ENCODE assay signal across 26 cellular contexts in the genomic region with DNA sequence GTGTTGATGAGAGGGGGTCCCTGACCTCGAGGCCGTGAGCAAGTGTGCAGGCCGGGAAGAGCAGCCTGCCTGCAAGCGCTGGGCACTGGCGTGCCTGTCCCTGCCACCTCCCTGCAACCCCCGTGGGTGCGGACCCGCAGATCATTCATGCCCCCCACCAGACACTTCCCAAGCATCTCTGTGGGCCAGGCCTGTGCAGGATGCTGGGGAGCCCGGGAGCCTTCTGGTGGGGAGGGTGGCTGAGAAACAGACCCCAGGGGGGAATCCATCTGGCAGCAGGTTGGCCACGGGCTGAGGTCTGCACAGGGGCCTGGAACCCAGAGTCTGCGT. TPM values are rescaled to one million over a fixed set of nuclear protein-coding genes. Genes with fewer than 3 reads are reported as not detected.
"Had no signal": no experiment of that assay in that cellular context is flagged by ENCODE, and none has a peak within 500 bp of the region (broad histone marks: within the 10 kb centered on the region; RNA-seq: fewer than 3 reads in every experiment).

No MANE protein-coding gene starts in this region.

- H3K27me3 Mint-ChIP-seq: activated naive CD8-positive, alpha-beta T cell; activated T-cell treated with anti-CD3 and anti-CD28 coated beads, Interleukin-2, amount 50 U/mL, for 24 hours; dendritic cell treated with granulocyte-macrophage colony-stimulating factor and Interleukin-4, amounts not matched to agents 40 ng/mL and 50 ng/mL, for 4 days; naive thymus-derived CD8-positive, alpha-beta T cell; stimulated activated memory B cell treated with anti-CD40 and anti-IgM and Interleukin-4, amounts not matched to agents 10 μg/mL and 1 μg/mL and 100 μg/mL, for 72 hours had no signal

- DNase-seq: activated CD8-positive, alpha-beta memory T cell treated with anti-CD3 and anti-CD28 coated beads for 24 hours; activated CD8-positive, alpha-beta memory T cell treated with anti-CD3 and anti-CD28 coated beads, Interleukin-2, amount 50 U/mL, for 4 hours; activated naive CD4-positive, alpha-beta T cell; activated T-cell treated with anti-CD3 and anti-CD28 coated beads, Interleukin-2, amount 50 U/mL, for 24 hours; effector CD8-positive, alpha-beta T cell; erythroblast; foreskin keratinocyte; immature natural killer cell; mammary epithelial cell; naive thymus-derived CD8-positive, alpha-beta T cell; sigmoid colon; stimulated activated CD4-positive, alpha-beta T cell treated with anti-CD3 and anti-CD28 coated beads, Interleukin-15, amount 100 ng/mL, for 24 hours; T1000 had no signal

- H3K27ac Mint-ChIP-seq: activated naive CD8-positive, alpha-beta T cell; activated T-cell treated with anti-CD3 and anti-CD28 coated beads, Interleukin-2, amount 50 U/mL, for 24 hours; activated T-helper 2 cell treated with anti-CD3 and anti-CD28 coated beads, Interferon-gamma antibody, Interleukin-2, Interleukin-4, amounts not matched to agents 10 μg/mL and 5 μg/mL and 100 μg/mL, durations not matched to agents 14 hours and 24 hours and 36 hours; dendritic cell treated with granulocyte-macrophage colony-stimulating factor and Interleukin-4, amounts not matched to agents 40 ng/mL and 50 ng/mL, for 4 days; immature natural killer cell; mesothelial cell of epicardium; naive thymus-derived CD8-positive, alpha-beta T cell; stimulated activated memory B cell treated with anti-CD40 and anti-IgM and Interleukin-4, amounts not matched to agents 10 μg/mL and 1 μg/mL and 100 μg/mL, for 72 hours; T-helper 1 cell treated with Interleukin-12 subunit alpha and Interleukin-12 subunit beta and Interleukin-4 antibody, amounts not matched to agents 30 μg/mL and 1 μg/mL, for 36 hours; WTC11 had no signal

- H3K4me2 ChIP-seq: smooth muscle cell had no signal

- H3K4me1 ChIP-seq: adrenal gland, foreskin keratinocyte, sigmoid colon had no signal

- H3K9me3 Mint-ChIP-seq: activated T-cell treated with anti-CD3 and anti-CD28 coated beads, Interleukin-2, amount 50 U/mL, for 24 hours; activated T-helper 2 cell treated with anti-CD3 and anti-CD28 coated beads, Interferon-gamma antibody, Interleukin-2, Interleukin-4, amounts not matched to agents 10 μg/mL and 5 μg/mL and 100 μg/mL, durations not matched to agents 14 hours and 24 hours and 36 hours; dendritic cell treated with granulocyte-macrophage colony-stimulating factor and Interleukin-4, amounts not matched to agents 40 ng/mL and 50 ng/mL, for 4 days; immature natural killer cell; mesothelial cell of epicardium; naive thymus-derived CD8-positive, alpha-beta T cell; stimulated activated memory B cell treated with anti-CD40 and anti-IgM and Interleukin-4, amounts not matched to agents 10 μg/mL and 1 μg/mL and 100 μg/mL, for 72 hours; T-helper 1 cell treated with Interleukin-12 subunit alpha and Interleukin-12 subunit beta and Interleukin-4 antibody, amounts not matched to agents 30 μg/mL and 1 μg/mL, for 36 hours; WTC11 had no signal

- H3K4me3 ChIP-seq: adrenal gland, breast epithelium, sigmoid colon, smooth muscle cell, stomach, thoracic aorta had no signal

- H3K27me3 ChIP-seq: adrenal gland, breast epithelium, foreskin keratinocyte, sigmoid colon, stomach had no signal

- H3K4me3 Mint-ChIP-seq: activated naive CD8-positive, alpha-beta T cell; activated T-cell treated with anti-CD3 and anti-CD28 coated beads, Interleukin-2, amount 50 U/mL, for 24 hours; dendritic cell treated with granulocyte-macrophage colony-stimulating factor and Interleukin-4, amounts not matched to agents 40 ng/mL and 50 ng/mL, for 4 days; immature natural killer cell; mesothelial cell of epicardium; naive thymus-derived CD8-positive, alpha-beta T cell; stimulated activated memory B cell treated with anti-CD40 and anti-IgM and Interleukin-4, amounts not matched to agents 10 μg/mL and 1 μg/mL and 100 μg/mL, for 72 hours; T-helper 1 cell treated with Interleukin-12 subunit alpha and Interleukin-12 subunit beta and Interleukin-4 antibody, amounts not matched to agents 30 μg/mL and 1 μg/mL, for 36 hours; WTC11 had no signal

- H3K9me3 ChIP-seq: adrenal gland, breast epithelium, sigmoid colon, stomach, thoracic aorta had no signal

- H3K36me3 ChIP-seq: breast epithelium had no signal

- H3K4me1 Mint-ChIP-seq: immature natural killer cell; mesothelial cell of epicardium; naive thymus-derived CD8-positive, alpha-beta T cell; stimulated activated memory B cell treated with anti-CD40 and anti-IgM and Interleukin-4, amounts not matched to agents 10 μg/mL and 1 μg/mL and 100 μg/mL, for 72 hours; WTC11 had no signal

- H3K36me3 Mint-ChIP-seq: activated naive CD8-positive, alpha-beta T cell had no signal

- ATAC-seq: foreskin keratinocyte; naive thymus-derived CD8-positive, alpha-beta T cell; stimulated activated memory B cell treated with anti-CD40 and anti-IgM and Interleukin-4, amounts not matched to agents 10 μg/mL and 1 μg/mL and 100 μg/mL, for 72 hours; WTC11 had no signal

- H3K27ac ChIP-seq: adrenal gland, foreskin keratinocyte, stomach, thoracic aorta had no signal

RNA-seq across cellular contexts. Expression of a gene that starts 59.8 kb away (rescaled TPM):
- total RNA-seq: foreskin keratinocyte, mammary epithelial cell, renal cortical epithelial cell had no signal
